Comparison of ENCODE assay signal across 16 cellular contexts in the genomic region with DNA sequence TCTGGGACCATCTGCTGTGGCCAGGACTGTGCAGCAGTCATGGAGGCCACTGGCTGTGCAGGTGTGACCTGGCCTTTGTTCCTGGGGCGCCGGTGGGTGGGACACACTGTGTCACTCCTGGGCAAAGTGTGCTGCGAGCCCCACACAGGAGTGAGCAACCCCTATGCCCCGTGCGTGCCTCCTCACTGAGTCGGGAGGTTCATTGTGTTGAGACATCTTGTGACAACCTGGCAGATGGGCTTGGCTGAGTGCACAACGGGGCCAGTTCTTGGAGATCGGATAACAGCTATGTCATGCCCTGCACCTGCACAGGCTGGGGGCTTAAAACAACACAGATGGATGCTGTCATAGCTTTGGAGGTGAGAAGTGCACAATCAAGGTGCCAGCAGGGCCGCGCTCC. TPM values are rescaled to one million over a fixed set of nuclear protein-coding genes. Genes with fewer than 3 reads are reported as not detected.
"Had no signal": no experiment of that assay in that cellular context is flagged by ENCODE, and none has a peak within 500 bp of the region (broad histone marks: within the 10 kb centered on the region; RNA-seq: fewer than 3 reads in every experiment).

No MANE protein-coding gene starts in this region.

- H3K4me1 ChIP-seq: tibial nerve had no signal

- H3K27me3 ChIP-seq: cardiac muscle cell, tibial nerve had no signal

- H3K27ac ChIP-seq: cardiac muscle cell, esophagus squamous epithelium, tibial nerve had no signal

- DNase-seq: activated CD4-positive, alpha-beta memory T cell treated with anti-CD3 and anti-CD28 coated beads for 36 hours; activated gamma-delta T cell treated with Interleukin-2 at 50 U/mL for 16 hours; activated T-cell treated with anti-CD3 and anti-CD28 coated beads for 4 hours; dermis blood vessel endothelial cell; effector memory CD8-positive, alpha-beta T cell; esophagus squamous epithelium; naive thymus-derived CD8-positive, alpha-beta T cell; retina; stimulated activated CD4-positive, alpha-beta T cell treated with anti-CD3 and anti-CD28 coated beads, Interleukin-12 subunit alpha, Interleukin-12 subunit beta, amount 100 ng/mL, for 4 hours; stimulated activated CD4-positive, alpha-beta T cell treated with anti-CD3 and anti-CD28 coated beads, Interleukin-1b, Interleukin-23, amount 100 ng/mL, for 48 hours; stimulated activated CD8-positive, alpha-beta memory T cell treated with anti-CD3 and anti-CD28 coated beads, Interleukin-4, amount 100 ng/mL, for 48 hours; stimulated activated naive CD4-positive, alpha-beta T cell treated with Interleukin-2 at 50 U/mL for 16 hours; T-helper 17 cell had no signal

- H3K4me3 ChIP-seq: cardiac muscle cell, esophagus squamous epithelium, tibial nerve had no signal

- H3K36me3 ChIP-seq: cardiac muscle cell, esophagus squamous epithelium, tibial nerve had no signal

- ATAC-seq: effector memory CD8-positive, alpha-beta T cell; naive thymus-derived CD8-positive, alpha-beta T cell; T-helper 17 cell had no signal

- H3K9me3 ChIP-seq: esophagus squamous epithelium had no signal

RNA-seq across cellular contexts. Expression of a gene that starts 13.5 kb away (rescaled TPM):
- total RNA-seq: activated CD4-positive, alpha-beta memory T cell treated with anti-CD3 and anti-CD28 coated beads for 36 hours; activated T-helper 1 cell treated with anti-CD3 and anti-CD28 coated beads, Interleukin-12 subunit alpha, Interleukin-12 subunit beta, Interleukin-2, Interleukin-4 antibody, amounts not matched to agents 30 ng/mL and 10 ng/mL and 1 ng/mL, durations not matched to agents 14 hours and 24 hours and 36 hours; naive thymus-derived CD8-positive, alpha-beta T cell had no signal
- polyA plus RNA-seq: naive thymus-derived CD8-positive, alpha-beta T cell had no signal
